ENCODE assay signal across 26 cellular contexts in genomic region chr3:80788914-80789313, GRCh38.
"Had no signal": no experiment of that assay in that cellular context is flagged by ENCODE, and none has a peak within 500 bp of the region (broad histone marks: within the 10 kb centered on the region; RNA-seq: fewer than 3 reads in every experiment).

No MANE protein-coding gene starts in this region.

- H3K36me3 Mint-ChIP-seq: activated naive CD4-positive, alpha-beta T cell treated with anti-CD3 and anti-CD28 coated beads, Interleukin-2, amount 50 U/mL, for 72 hours; activated naive CD8-positive, alpha-beta T cell treated with anti-CD3 and anti-CD28 coated beads, Interleukin-2, amount 10 ng/mL, durations not matched to agents 7 days and 5 days; brain had no signal

- H3K27ac Mint-ChIP-seq: activated B cell treated with CpG ODN at 0.5 μM for 24 hours; activated CD8-positive, alpha-beta T cell treated with anti-CD3 and anti-CD28 coated beads for 36 hours; activated naive CD4-positive, alpha-beta T cell treated with anti-CD3 and anti-CD28 coated beads for 36 hours; activated naive CD4-positive, alpha-beta T cell treated with anti-CD3 and anti-CD28 coated beads, Interleukin-2, amount 50 U/mL, for 72 hours; activated naive CD8-positive, alpha-beta T cell treated with anti-CD3 and anti-CD28 coated beads, Interleukin-2, amount 10 ng/mL, durations not matched to agents 7 days and 5 days; activated T-helper 17 cell treated with anti-CD3 and anti-CD28 coated beads, Interleukin-2, amount 50 U/mL, for 72 hours; brain; dendritic cell treated with granulocyte-macrophage colony-stimulating factor and Interleukin-4, amounts not matched to agents 40 ng/mL and 50 ng/mL, for 4 days; endodermal cell; T-helper 17 cell had no signal

- DNase-seq: activated B cell treated with CpG ODN at 0.5 μM for 24 hours; activated CD4-positive, alpha-beta T cell treated with anti-CD3 and anti-CD28 coated beads for 48 hours; activated CD4-positive, alpha-beta T cell treated with anti-CD3 and anti-CD28 coated beads, Interleukin-2, amount 50 U/mL, for 1 hour; activated CD4-positive, alpha-beta T cell treated with anti-CD3 and anti-CD28 coated beads, Interleukin-2, amount 50 U/mL, for 48 hours; activated CD8-positive, alpha-beta memory T cell treated with anti-CD3 and anti-CD28 coated beads for 24 hours; activated CD8-positive, alpha-beta T cell treated with anti-CD3 and anti-CD28 coated beads for 36 hours; activated effector memory CD4-positive, alpha-beta T cell treated with Interleukin-2 at 50 U/mL for 16 hours; activated gamma-delta T cell treated with Interleukin-2 at 50 U/mL for 16 hours; activated naive CD4-positive, alpha-beta T cell treated with anti-CD3 and anti-CD28 coated beads for 36 hours; activated naive CD8-positive, alpha-beta T cell treated with anti-CD3 and anti-CD28 coated beads, Interleukin-2, amount 10 ng/mL, durations not matched to agents 7 days and 5 days; activated T-cell treated with anti-CD3 and anti-CD28 coated beads, Interleukin-2, amount 50 U/mL, for 4 hours; central memory CD4-positive, alpha-beta T cell; cerebellar nuclear complex; dorsolateral prefrontal cortex; effector memory CD4-positive, alpha-beta T cell; endodermal cell; foreskin fibroblast; gastrocnemius medialis; glutamatergic neuron; heart left ventricle; T-helper 1 cell; T-helper 17 cell had no signal

- H3K4me1 Mint-ChIP-seq: activated B cell treated with CpG ODN at 0.5 μM for 24 hours; activated naive CD8-positive, alpha-beta T cell treated with anti-CD3 and anti-CD28 coated beads, Interleukin-2, amount 10 ng/mL, durations not matched to agents 7 days and 5 days; activated T-helper 17 cell treated with anti-CD3 and anti-CD28 coated beads, Interleukin-2, amount 50 U/mL, for 72 hours; brain; endodermal cell; T-helper 17 cell had no signal

- H3K4me3 Mint-ChIP-seq: activated B cell treated with CpG ODN at 0.5 μM for 24 hours; activated CD8-positive, alpha-beta T cell treated with anti-CD3 and anti-CD28 coated beads for 36 hours; activated naive CD4-positive, alpha-beta T cell treated with anti-CD3 and anti-CD28 coated beads for 36 hours; activated naive CD8-positive, alpha-beta T cell treated with anti-CD3 and anti-CD28 coated beads, Interleukin-2, amount 10 ng/mL, durations not matched to agents 7 days and 5 days; activated T-cell treated with anti-CD3 and anti-CD28 coated beads, Interleukin-2, amount 50 U/mL, for 4 hours; activated T-helper 17 cell treated with anti-CD3 and anti-CD28 coated beads, Interleukin-2, amount 50 U/mL, for 72 hours; brain; dendritic cell treated with granulocyte-macrophage colony-stimulating factor and Interleukin-4, amounts not matched to agents 40 ng/mL and 50 ng/mL, for 4 days; endodermal cell; T-helper 17 cell had no signal

- H3K27me3 Mint-ChIP-seq: activated B cell treated with CpG ODN at 0.5 μM for 24 hours; activated CD8-positive, alpha-beta T cell treated with anti-CD3 and anti-CD28 coated beads for 36 hours; activated naive CD8-positive, alpha-beta T cell treated with anti-CD3 and anti-CD28 coated beads, Interleukin-2, amount 10 ng/mL, durations not matched to agents 7 days and 5 days; activated T-helper 17 cell treated with anti-CD3 and anti-CD28 coated beads, Interleukin-2, amount 50 U/mL, for 72 hours; brain; dendritic cell treated with granulocyte-macrophage colony-stimulating factor and Interleukin-4, amounts not matched to agents 40 ng/mL and 50 ng/mL, for 4 days; T-helper 17 cell had no signal

- H3K9me3 Mint-ChIP-seq: dendritic cell treated with granulocyte-macrophage colony-stimulating factor and Interleukin-4, amounts not matched to agents 40 ng/mL and 50 ng/mL, for 4 days had no signal
